16 cellular contexts compared by ENCODE assay signal in genomic region chr20:19653328-19653727, GRCh38.
DNase-seq lines count a peak whose midpoint lies in the region; ATAC-seq and TF ChIP-seq lines count a peak whose summit lies in the region.
"Had no signal": no experiment of that assay in that cellular context is flagged by ENCODE, and none has a peak within 500 bp of the region (broad histone marks: within the 10 kb centered on the region; RNA-seq: fewer than 3 reads in every experiment).

No MANE protein-coding gene starts in this region.

- no peak overlapping the region for H3K9ac ChIP-seq in BLaER1
- H3K9ac ChIP-seq: GM23248 had no signal

- intact Hi-C loops in adrenal gland (cut with DNase I), result no loop called here
- intact Hi-C loops in aorta (cut with DNase I), result no loop called here

- H3K9me3 ChIP-seq in BLaER1 (no peaks in the 10 kb centered on the region), adrenal gland (replicated peaks in 1 of 3) (no peaks in the 10 kb centered on the region), aorta (ENCODE audit: control insufficient read depth, low read length) (no peaks in the 10 kb centered on the region)

- H3K36me3 ChIP-seq in BLaER1 (no peaks in the 10 kb centered on the region), adrenal gland (replicated peaks in 1 of 2) (no peaks in the 10 kb centered on the region), aorta (ENCODE audit: control insufficient read depth in 1 of 2, insufficient read depth in 2 of 2, low read length in 1 of 2) (no peaks in the 10 kb centered on the region)

- peaks cover 9% of the 10 kb centered on the region for H3K4me1 Mint-ChIP-seq in nephron progenitor cell

- H3K4me1 ChIP-seq in BLaER1, result peaks cover 18% of the 10 kb centered on the region
- peaks cover 0 to 8% of the 10 kb centered on the region in 2 donors for H3K4me1 ChIP-seq in adrenal gland (replicated peaks in 1 of 2)
- no peaks in the 10 kb centered on the region for H3K4me1 ChIP-seq in aorta (ENCODE audit: control insufficient read depth in 1 of 2, insufficient read depth in 2 of 2, low read length in 2 of 2)
- H3K4me1 ChIP-seq: Caco-2 had no signal

- TF ChIP-seq CTCF in adrenal gland (IDR thresholded peaks at IDR 0.05), result no peak
- TF ChIP-seq CTCF in nephron progenitor cell (IDR thresholded peaks at IDR 0.05), result no peak

- H3K27ac ChIP-seq in BLaER1 (no peak overlapping the region), adrenal gland (no peak overlapping the region), aorta (ENCODE audit: low read depth in 1 of 2, low read length in 2 of 2) (no peak overlapping the region)
- H3K27ac ChIP-seq: C4-2B, GM23248 had no signal

- peaks cover 4% of the 10 kb centered on the region for H3K36me3 Mint-ChIP-seq in nephron progenitor cell (ENCODE audit: low read depth)

- H3K4me2 ChIP-seq in BLaER1, result peak overlapping the region; percentile 64

- peaks cover 22% of the 10 kb centered on the region for H3K9me3 Mint-ChIP-seq in nephron progenitor cell
- H3K9me3 Mint-ChIP-seq: CD4-positive, alpha-beta T cell had no signal

- TF ChIP-seq POLR2A in adrenal gland (IDR thresholded peaks at IDR 0.05), result no peak

- no peak overlapping the region for H3K4me3 Mint-ChIP-seq in nephron progenitor cell
- H3K4me3 Mint-ChIP-seq: CD4-positive, alpha-beta T cell had no signal

- peaks cover 2% of the 10 kb centered on the region for H3K27me3 Mint-ChIP-seq in nephron progenitor cell (ENCODE audit: low read depth, poor library complexity)

- ATAC-seq in aorta (ENCODE audit: low FRiP score), result peak; percentile 38
- ATAC-seq in GM19397 (IDR thresholded peaks at IDR 0.05; ENCODE audit: unreplicated experiment), result no peak

- H3K27me3 ChIP-seq in BLaER1 (no peaks in the 10 kb centered on the region), adrenal gland (no peaks in the 10 kb centered on the region), aorta (ENCODE audit: control insufficient read depth in 1 of 2, insufficient read depth in 2 of 2, low read length in 1 of 2) (no peaks in the 10 kb centered on the region)

- DNase-seq in adrenal gland (peak in 4 of 7 donors; percentile 14 to 68 (median 30)), nephron progenitor cell (no peak), aorta (no peak), iPS-NIHi11 (ENCODE audit: low spot score) (no peak)
- DNase-seq in activated CD4-positive, alpha-beta T cell treated with anti-CD3 and anti-CD28 coated beads, Interleukin-2, amount 50 U/mL, for 1 hour, result no peak
- DNase-seq: 8988T; Caco-2; CD4-positive, alpha-beta T cell; DMS79; GF-D8; GM23248; HCEC 1CT had no signal

- H3K4me3 ChIP-seq in BLaER1 (no peak overlapping the region), adrenal gland (no peak overlapping the region), aorta (ENCODE audit: low read length in 2 of 2) (no peak overlapping the region)
- H3K4me3 ChIP-seq: GM23248 had no signal

- no peaks in the 10 kb centered on the region for H4K20me1 ChIP-seq in BLaER1

- WGBS in adrenal gland, 4 donors, result 25 to 71% (median 49%) methylated on average over 5 to 6 of the region's 6 CpGs
- WGBS in aorta, 2 donors, result 81 to 82% methylated on average over 6 of the region's 6 CpGs

- H3K27ac Mint-ChIP-seq in nephron progenitor cell, result peak overlapping the region; percentile 96
- H3K27ac Mint-ChIP-seq: B cell; CD4-positive, alpha-beta T cell had no signal

Comparison
In these comparisons a context has a peak if more than half of its experiments do, and no peak if none do; other contexts are left out.
1. DNase-seq: peak in adrenal gland (4 of 7); none in nephron progenitor cell (single experiment), aorta (0 of 2), iPS-NIHi11 (single experiment) and activated CD4-positive, alpha-beta T cell treated with anti-CD3 and anti-CD28 coated beads, Interleukin-2, amount 50 U/mL, for 1 hour (single experiment).